In the genomic region with DNA sequence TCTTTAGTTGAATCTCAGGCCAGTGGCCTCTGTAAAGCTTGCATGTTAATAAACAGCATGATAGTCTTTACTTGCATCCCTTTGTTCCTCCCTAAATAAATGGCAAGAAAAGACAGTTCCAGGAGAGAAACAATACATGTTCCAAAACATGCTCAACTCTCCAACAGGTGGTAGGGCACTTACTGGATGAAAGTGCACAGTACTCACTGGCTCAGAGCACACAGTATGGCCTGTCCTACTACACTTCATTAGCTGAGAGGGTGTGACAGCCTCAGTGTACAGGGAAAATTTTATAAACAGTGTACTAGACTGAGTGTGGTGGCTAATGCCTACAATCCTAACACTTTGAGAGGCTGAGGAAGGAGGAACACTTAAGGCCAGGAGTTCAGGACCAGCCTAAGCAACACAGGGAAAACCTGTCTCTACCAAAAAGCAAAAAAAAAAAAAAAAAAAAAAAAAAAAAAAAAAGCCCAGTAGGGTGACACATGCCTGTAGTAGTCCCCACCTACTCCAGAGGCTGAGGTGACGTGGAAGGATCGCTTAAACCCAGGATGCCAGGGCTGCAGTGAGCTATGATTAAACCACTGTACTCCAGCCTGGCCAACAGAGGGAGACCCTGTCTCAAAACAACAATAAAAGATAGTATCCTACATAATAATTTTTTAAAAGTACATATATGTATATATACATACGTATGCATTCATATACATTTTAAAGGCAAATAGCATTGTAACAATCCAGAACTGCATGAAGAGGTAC, we compare ENCODE assay signal across 11 cellular contexts. TPM values are rescaled to one million over a fixed set of nuclear protein-coding genes. Genes with fewer than 3 reads are reported as not detected.
DNase-seq lines count a peak whose midpoint lies in the region; ATAC-seq and TF ChIP-seq lines count a peak whose summit lies in the region.
"Had no signal": no experiment of that assay in that cellular context is flagged by ENCODE, and none has a peak within 500 bp of the region (broad histone marks: within the 10 kb centered on the region; RNA-seq: fewer than 3 reads in every experiment).

No MANE protein-coding gene starts in this region.

- H3K9me3 Mint-ChIP-seq in activated CD8-positive, alpha-beta T cell treated with anti-CD3 and anti-CD28 coated beads, Interleukin-2, amount 10 ng/mL, durations not matched to agents 7 days and 5 days (ENCODE audit: insufficient read depth), result no peaks in the 10 kb centered on the region
- H3K9me3 Mint-ChIP-seq: IgD-negative memory B cell had no signal

- H3K4me3 ChIP-seq in AG10803 (ENCODE audit: low read length) (no peak overlapping the region), GM12865 (ENCODE audit: low read depth, low read length) (no peak overlapping the region), fibroblast of villous mesenchyme (ENCODE audit: low read depth, low read length) (no peak overlapping the region), coronary artery (no peak overlapping the region)

- CTCF ChIA-PET in activated CD8-positive, alpha-beta T cell treated with anti-CD3 and anti-CD28 coated beads, Interleukin-2, amount 10 ng/mL, durations not matched to agents 7 days and 5 days (lab: Charles Lee), result interaction anchor here (1.3 to 16.6 kb wide), 3 partner anchors 10 to 160 kb away, joined by 3 to 282 read pairs (median 10); no protein-coding TSS in a partner anchor

- peak overlapping the region; percentile 64 for H3K27ac Mint-ChIP-seq in activated CD8-positive, alpha-beta T cell treated with anti-CD3 and anti-CD28 coated beads, Interleukin-2, amount 10 ng/mL, durations not matched to agents 7 days and 5 days

- H3K27me3 Mint-ChIP-seq in activated CD8-positive, alpha-beta T cell treated with anti-CD3 and anti-CD28 coated beads, Interleukin-2, amount 10 ng/mL, durations not matched to agents 7 days and 5 days (ENCODE audit: low read depth), result no peaks in the 10 kb centered on the region
- H3K27me3 Mint-ChIP-seq: IgD-negative memory B cell had no signal

- H3K36me3 Mint-ChIP-seq in activated CD8-positive, alpha-beta T cell treated with anti-CD3 and anti-CD28 coated beads, Interleukin-2, amount 10 ng/mL, durations not matched to agents 7 days and 5 days (ENCODE audit: low read depth), result peaks cover 66% of the 10 kb centered on the region

- POLR2A ChIA-PET in activated CD8-positive, alpha-beta T cell treated with anti-CD3 and anti-CD28 coated beads, Interleukin-2, amount 10 ng/mL, durations not matched to agents 7 days and 5 days (lab: Charles Lee), result interaction anchor here (0.8 kb wide), 1 partner anchor 51 kb away, joined by 3 read pairs; the partner anchor contains the start of gene SOS1

- no peak overlapping the region for H3K27ac ChIP-seq in coronary artery

- ATAC-seq in activated CD8-positive, alpha-beta T cell treated with anti-CD3 and anti-CD28 coated beads, Interleukin-2, amount 10 ng/mL, durations not matched to agents 7 days and 5 days, result no peak
- no peak for ATAC-seq in GM19463 (IDR thresholded peaks at IDR 0.05; ENCODE audit: unreplicated experiment)

- no peak overlapping the region for H3K4me3 Mint-ChIP-seq in activated CD8-positive, alpha-beta T cell treated with anti-CD3 and anti-CD28 coated beads, Interleukin-2, amount 10 ng/mL, durations not matched to agents 7 days and 5 days
- H3K4me3 Mint-ChIP-seq: IgD-negative memory B cell had no signal

- peak; percentile 6 for DNase-seq in AG10803 (ENCODE audit: low read depth)
- DNase-seq in GM12865 (ENCODE audit: low read depth), result peak; percentile 16
- no peak for DNase-seq in activated CD8-positive, alpha-beta T cell treated with anti-CD3 and anti-CD28 coated beads, Interleukin-2, amount 10 ng/mL, durations not matched to agents 7 days and 5 days
- no peak for DNase-seq in fibroblast of villous mesenchyme (ENCODE audit: low read depth)
- DNase-seq in GM19240 (ENCODE audit: insufficient read length, low spot score), result no peak
- DNase-seq in NCI-H1694 treated with DMSO at 0.1 percent for 48 hours (lab: John Stamatoyannopoulos, UW), result no peak
- DNase-seq in coronary artery (ENCODE audit: low spot score), result no peak
- DNase-seq: DMS153, NCI-H526 treated with DMSO at 0.1 percent for 48 hours had no signal

- no peak; the same call in 1 of the 2 replicates for TF ChIP-seq CTCF in AG10803 (conservative IDR thresholded peaks at IDR 0.05; ENCODE audit: low read length)
- TF ChIP-seq CTCF in GM12865 (IDR thresholded peaks at IDR 0.05; ENCODE audit: insufficient read depth, low read depth, low read length, missing control alignments), result no peak
- peak; percentile 26 for TF ChIP-seq CTCF in fibroblast of villous mesenchyme (IDR thresholded peaks at IDR 0.05; ENCODE audit: insufficient read depth, low read depth, low read length)
- no peak for TF ChIP-seq CTCF in coronary artery (IDR thresholded peaks at IDR 0.05)

- H3K4me1 Mint-ChIP-seq in activated CD8-positive, alpha-beta T cell treated with anti-CD3 and anti-CD28 coated beads, Interleukin-2, amount 10 ng/mL, durations not matched to agents 7 days and 5 days (ENCODE audit: low read depth), result peaks cover 55% of the 10 kb centered on the region

RNA-seq across cellular contexts. Expression of gene SOS1, which starts 51.9 kb away (rescaled TPM):
- total RNA-seq in activated CD8-positive, alpha-beta T cell treated with anti-CD3 and anti-CD28 coated beads, Interleukin-2, amount 10 ng/mL, durations not matched to agents 7 days and 5 days, result 100 to 1,000 TPM; 209 to 243 TPM
- 17.1 and 21.2 TPM in 2 replicates for total RNA-seq in fibroblast of villous mesenchyme

Comparison
In these comparisons a context has a peak if more than half of its experiments do, and no peak if none do; other contexts are left out.
1. DNase-seq: peak in AG10803 (single experiment) and GM12865 (single experiment); none in activated CD8-positive, alpha-beta T cell treated with anti-CD3 and anti-CD28 coated beads, Interleukin-2, amount 10 ng/mL, durations not matched to agents 7 days and 5 days (single experiment), fibroblast of villous mesenchyme (single experiment), GM19240 (single experiment), NCI-H1694 treated with DMSO at 0.1 percent for 48 hours (single experiment) and coronary artery (single experiment).